8 cellular contexts compared by ENCODE assay signal in genomic region chr1:120724507-120724906, GRCh38. TPM values are rescaled to one million over a fixed set of nuclear protein-coding genes. Genes with fewer than 3 reads are reported as not detected.
DNase-seq lines count a peak whose midpoint lies in the region; ATAC-seq and TF ChIP-seq lines count a peak whose summit lies in the region.
"Not testable (repeated sequence)": the region's sequence is repeated elsewhere in the genome, so short reads cannot be mapped to it uniquely, and the experiment has no call there.

No MANE protein-coding gene starts in this region.

- H3K27me3 Mint-ChIP-seq in IgD-negative memory B cell; activated naive CD8-positive, alpha-beta T cell treated with anti-CD3 and anti-CD28 coated beads for 36 hours; stimulated activated memory B cell treated with anti-CD40 and anti-IgM and Interleukin-4, amounts not matched to agents 10 μg/mL and 1 μg/mL and 100 μg/mL, for 72 hours: not testable (repeated sequence)

- H3K36me3 Mint-ChIP-seq in IgD-negative memory B cell; activated naive CD8-positive, alpha-beta T cell treated with anti-CD3 and anti-CD28 coated beads for 36 hours; stimulated activated memory B cell treated with anti-CD40 and anti-IgM and Interleukin-4, amounts not matched to agents 10 μg/mL and 1 μg/mL and 100 μg/mL, for 72 hours: not testable (repeated sequence)

- not testable (repeated sequence) for H3K79me2 ChIP-seq in osteoblast (ENCODE audit: insufficient read depth, low read length)

- H3K4me3 ChIP-seq in WERI-Rb-1 (ENCODE audit: low read depth, low read length) (peak overlapping the region; percentile 49), ectodermal cell (ENCODE audit: insufficient read depth, low read depth, low read length) (peak overlapping the region; percentile 82), left lung (peak overlapping the region; percentile 59 to 61), osteoblast (ENCODE audit: insufficient read depth, low read length) (peak overlapping the region; percentile 75)

- TF ChIP-seq CTCF in C4-2B (conservative IDR thresholded peaks at IDR 0.05); WERI-Rb-1 (IDR thresholded peaks at IDR 0.05; ENCODE audit: low read depth, low read length); left lung (IDR thresholded peaks at IDR 0.05); osteoblast (IDR thresholded peaks at IDR 0.05; ENCODE audit: extremely low read depth, low read depth, low read length): not testable (repeated sequence)

- not testable (repeated sequence) for H3K4me2 ChIP-seq in osteoblast (ENCODE audit: insufficient read depth, low read length)

- not testable (repeated sequence) for H3K4me1 Mint-ChIP-seq in IgD-negative memory B cell; activated naive CD8-positive, alpha-beta T cell treated with anti-CD3 and anti-CD28 coated beads for 36 hours; stimulated activated memory B cell treated with anti-CD40 and anti-IgM and Interleukin-4, amounts not matched to agents 10 μg/mL and 1 μg/mL and 100 μg/mL, for 72 hours

- H3K4me3 Mint-ChIP-seq in IgD-negative memory B cell = peak overlapping the region in 3 of 4 donors; percentile 59 to 70 (median 60)
- peak overlapping the region; percentile 66 for H3K4me3 Mint-ChIP-seq in activated naive CD8-positive, alpha-beta T cell treated with anti-CD3 and anti-CD28 coated beads for 36 hours
- peak overlapping the region; percentile 75 for H3K4me3 Mint-ChIP-seq in stimulated activated memory B cell treated with anti-CD40 and anti-IgM and Interleukin-4, amounts not matched to agents 10 μg/mL and 1 μg/mL and 100 μg/mL, for 72 hours

- not testable (repeated sequence) for H2AFZ ChIP-seq in osteoblast (ENCODE audit: low read length)

- DNase-seq in WERI-Rb-1 (peak; percentile 3), left lung (peak in 1 of 2 donors; percentile 59)
- peak; percentile 27 for DNase-seq in activated naive CD8-positive, alpha-beta T cell treated with anti-CD3 and anti-CD28 coated beads for 36 hours
- not testable (repeated sequence) for DNase-seq in osteoblast (ENCODE audit: insufficient read length, low spot score, missing footprints)

- not testable (repeated sequence) for ATAC-seq in left lung; stimulated activated memory B cell treated with anti-CD40 and anti-IgM and Interleukin-4, amounts not matched to agents 10 μg/mL and 1 μg/mL and 100 μg/mL, for 72 hours

- H3K27ac ChIP-seq in C4-2B (peak overlapping the region; percentile 59), left lung (peak overlapping the region; percentile 78)
- H3K27ac ChIP-seq in WERI-Rb-1; ectodermal cell (ENCODE audit: insufficient read depth, low read depth, low read length, poor library complexity, severe bottlenecking); osteoblast (ENCODE audit: low read depth, low read length): not testable (repeated sequence)

- H4K20me1 ChIP-seq in osteoblast (ENCODE audit: insufficient read depth, low read length) = not testable (repeated sequence)

- intact Hi-C loops in left lung (cut with DNase I) = not testable (repeated sequence)

- not testable (repeated sequence) for H3K27ac Mint-ChIP-seq in IgD-negative memory B cell; activated naive CD8-positive, alpha-beta T cell treated with anti-CD3 and anti-CD28 coated beads for 36 hours; stimulated activated memory B cell treated with anti-CD40 and anti-IgM and Interleukin-4, amounts not matched to agents 10 μg/mL and 1 μg/mL and 100 μg/mL, for 72 hours

- H3K9me3 ChIP-seq in WERI-Rb-1 (ENCODE audit: severe bottlenecking); ectodermal cell (ENCODE audit: control insufficient read depth, low read length); left lung; osteoblast (ENCODE audit: low read depth, low read length): not testable (repeated sequence)

- not testable (repeated sequence) for H3K27me3 ChIP-seq in WERI-Rb-1 (ENCODE audit: insufficient read depth, low read depth, severe bottlenecking); ectodermal cell (ENCODE audit: control insufficient read depth, insufficient read depth, low read length, poor library complexity, severe bottlenecking); left lung; osteoblast (ENCODE audit: insufficient read depth, low read length)

- not testable (repeated sequence) for H3K36me3 ChIP-seq in WERI-Rb-1; ectodermal cell (ENCODE audit: control insufficient read depth, insufficient read depth, low read length); left lung; osteoblast (ENCODE audit: insufficient read depth, low read length)

- 0 to 2% methylated on average over 7 to 8 of the region's 28 CpGs for WGBS in ectodermal cell, 2 experiments

- not testable (repeated sequence) for H3K4me1 ChIP-seq in ectodermal cell (ENCODE audit: control insufficient read depth, insufficient read depth, low read length); left lung; osteoblast (ENCODE audit: insufficient read depth, low read length)

- H3K9me3 Mint-ChIP-seq in IgD-negative memory B cell; activated naive CD8-positive, alpha-beta T cell treated with anti-CD3 and anti-CD28 coated beads for 36 hours; stimulated activated memory B cell treated with anti-CD40 and anti-IgM and Interleukin-4, amounts not matched to agents 10 μg/mL and 1 μg/mL and 100 μg/mL, for 72 hours: not testable (repeated sequence)

RNA-seq across cellular contexts. Expression of gene NBPF26, which starts 0.8 kb away (rescaled TPM):
- 5.8 TPM for polyA plus RNA-seq in IgD-negative memory B cell
- total RNA-seq in activated naive CD8-positive, alpha-beta T cell treated with anti-CD3 and anti-CD28 coated beads for 36 hours = 10 to 100 TPM; 15.9 to 19.3 TPM
- polyA plus RNA-seq in ectodermal cell (2013, experiment 1 of 4) = 18.0 TPM
- polyA plus RNA-seq in ectodermal cell (2013, experiment 2 of 4) = 25.2 TPM
- polyA plus RNA-seq in ectodermal cell (2013, experiment 3 of 4) = 19.9 TPM
- 20.1 TPM for polyA plus RNA-seq in ectodermal cell (2013, experiment 4 of 4)
- total RNA-seq in left lung (10 to 100 TPM; 28.1 to 34.0 TPM), osteoblast (28.6 and 40.7 TPM in 2 replicates)
